Comparison of ENCODE assay signal across 8 cellular contexts in genomic region chr16:57734308-57734924, GRCh38. TPM values are rescaled to one million over a fixed set of nuclear protein-coding genes. Genes with fewer than 3 reads are reported as not detected.
DNase-seq lines count a peak whose midpoint lies in the region; ATAC-seq and TF ChIP-seq lines count a peak whose summit lies in the region.

No MANE protein-coding gene starts in this region.

- CTCF ChIA-PET in WTC11 (lab: Charles Lee): interaction anchor here (1.2 to 3.0 kb wide), 9 partner anchors 10 to 298 kb away, joined by 4 to 19 read pairs (median 10); partner anchors contain the start of gene ADGRG3

- peak overlapping the region; percentile 99; the same call in 1 of the 2 replicates for H3K27ac Mint-ChIP-seq in WTC11

- TF ChIP-seq CTCF in WTC11 (IDR thresholded peaks at IDR 0.05) (no peak), right atrium auricular region (IDR thresholded peaks at IDR 0.05) (no peak)

- peak overlapping the region; percentile 98 for H3K4me3 Mint-ChIP-seq in WTC11

- H3K27me3 ChIP-seq in HAP-1 (ENCODE audit: low read depth) (no peaks in the 10 kb centered on the region), right atrium auricular region (no peaks in the 10 kb centered on the region), skeletal muscle tissue (ENCODE audit: control insufficient read depth in 3 of 3, insufficient read depth in 3 of 3, low read length in 3 of 3) (no peaks in the 10 kb centered on the region)

- H3K27ac ChIP-seq in right atrium auricular region: peak overlapping the region; percentile 85 to 88
- H3K27ac ChIP-seq in skeletal muscle tissue (ENCODE audit: low read depth, low read length): peak overlapping the region; percentile 86

- ATAC-seq in WTC11: no peak
- ATAC-seq in HG02571 (IDR thresholded peaks at IDR 0.05; ENCODE audit: unreplicated experiment): no peak
- no peak for ATAC-seq in GM18868 (IDR thresholded peaks at IDR 0.05; ENCODE audit: unreplicated experiment)
- ATAC-seq in GM18907 (IDR thresholded peaks at IDR 0.05; ENCODE audit: unreplicated experiment): no peak

- peaks cover 13% of the 10 kb centered on the region for H3K9me3 ChIP-seq in HAP-1
- H3K9me3 ChIP-seq in right atrium auricular region: no peaks in the 10 kb centered on the region
- no peaks in the 10 kb centered on the region for H3K9me3 ChIP-seq in skeletal muscle tissue (ENCODE audit: control insufficient read depth in 3 of 3, low read length in 3 of 3)

- in situ Hi-C loops in HAP-1 (cut with MboI; ENCODE audit: low sequenced_read_pairs): no loop called here

- H3K4me1 ChIP-seq in HAP-1 (peaks cover 12% of the 10 kb centered on the region), right atrium auricular region (peaks cover 0 to 21% of the 10 kb centered on the region in 2 donors), skeletal muscle tissue (ENCODE audit: control insufficient read depth in 3 of 3, insufficient read depth in 3 of 3, low read length in 3 of 3) (peaks cover 17 to 22% (median 19%) of the 10 kb centered on the region in 3 donors)

- peak overlapping the region; percentile 89 to 98 (median 96) for H3K9ac ChIP-seq in skeletal muscle tissue (ENCODE audit: low read depth in 1 of 3, low read length in 3 of 3)

- peaks cover 3% of the 10 kb centered on the region; the same call in 1 of the 2 replicates for H3K27me3 Mint-ChIP-seq in WTC11 (ENCODE audit: low read depth)

- peaks cover 16% of the 10 kb centered on the region for H3K4me1 Mint-ChIP-seq in WTC11

- H3K36me3 Mint-ChIP-seq in WTC11: no peaks in the 10 kb centered on the region

- H3K9me3 Mint-ChIP-seq in WTC11: no peaks in the 10 kb centered on the region; the same call in 1 of the 2 replicates

- H3K4me3 ChIP-seq in HAP-1 (peak overlapping the region; percentile 65), right atrium auricular region (peak overlapping the region; percentile 67 to 80), skeletal muscle tissue (ENCODE audit: low read length in 3 of 3) (peak overlapping the region; percentile 81 to 98 (median 92))

- POLR2A ChIA-PET in WTC11 (lab: Charles Lee): interaction anchor here (1.5 to 1.9 kb wide), 2 partner anchors 51 to 59 kb away, joined by 4 to 5 read pairs; no protein-coding TSS in a partner anchor

- DNase-seq in HAP-1 (ENCODE audit: low spot score in 2 of 2) (no peak), WTC11 (ENCODE audit: low spot score) (no peak), right atrium auricular region (ENCODE audit: low spot score) (no peak), iPS-NIHi7 (ENCODE audit: extremely low spot score) (no peak)

- H3K36me3 ChIP-seq in HAP-1 (replicated peaks) (peaks cover 24% of the 10 kb centered on the region), right atrium auricular region (no peaks in the 10 kb centered on the region), skeletal muscle tissue (ENCODE audit: control insufficient read depth in 3 of 3, insufficient read depth in 3 of 3, low read length in 3 of 3) (peaks cover 0 to 3% (median 0%) of the 10 kb centered on the region in 3 donors)

TF ChIP-seq in WTC11, 78 proteins besides CTCF, POLR2A, EP300 and RAD21:
- TF ChIP-seq ZBTB43 (CRISPR knock-in tag; IDR thresholded peaks at IDR 0.05) (no peak), CREB1 (CRISPR knock-in tag; IDR thresholded peaks at IDR 0.05) (no peak), NR2C2 (CRISPR knock-in tag; IDR thresholded peaks at IDR 0.05) (no peak), GABPB1 (CRISPR knock-in tag; IDR thresholded peaks at IDR 0.05) (no peak), E2F1 (CRISPR knock-in tag; IDR thresholded peaks at IDR 0.05) (no peak), ERG (CRISPR knock-in tag; IDR thresholded peaks at IDR 0.05) (no peak), ZNF317 (CRISPR knock-in tag; IDR thresholded peaks at IDR 0.05; ENCODE audit: borderline replicate concordance, low read depth) (no peak), MXD4 (CRISPR knock-in tag; IDR thresholded peaks at IDR 0.05; ENCODE audit: borderline replicate concordance) (no peak), GTF2I (CRISPR knock-in tag; conservative IDR thresholded peaks at IDR 0.05) (no peak), NR1H2 (CRISPR knock-in tag; IDR thresholded peaks at IDR 0.05) (no peak), ZNF416 (CRISPR knock-in tag; IDR thresholded peaks at IDR 0.05) (no peak), ZNF121 (CRISPR knock-in tag; IDR thresholded peaks at IDR 0.05) (no peak), ZNF425 (CRISPR knock-in tag; conservative IDR thresholded peaks at IDR 0.05) (no peak), NFE2L1 (CRISPR knock-in tag; IDR thresholded peaks at IDR 0.05) (no peak), TEAD4 (CRISPR knock-in tag; IDR thresholded peaks at IDR 0.05) (no peak), PREB (CRISPR knock-in tag; IDR thresholded peaks at IDR 0.05; ENCODE audit: borderline replicate concordance) (no peak), FOXP1 (CRISPR knock-in tag; IDR thresholded peaks at IDR 0.05; ENCODE audit: borderline replicate concordance) (no peak), GRHL2 (CRISPR knock-in tag; IDR thresholded peaks at IDR 0.05; ENCODE audit: insufficient replicate concordance, severe bottlenecking) (no peak)

RNA-seq across cellular contexts. Expression of gene KATNB1, which starts 1.2 kb away (rescaled TPM):
- total RNA-seq in WTC11 (2021) (38.7 to 60.4 TPM (median 41.0 TPM) in 3 replicates), right atrium auricular region (10 to 100 TPM; 11.7 TPM), skeletal muscle tissue (24.0 TPM)

RNA-seq across cellular contexts. Expression of gene DRC7, which starts 39.8 kb away (rescaled TPM):
- total RNA-seq in WTC11 (2021) (0.16 to 0.37 TPM in 2 of 3 replicates, not detected in the other), right atrium auricular region (not detected), skeletal muscle tissue (not detected)
